ENCODE assay signal across 8 cellular contexts in genomic region chr21:40143822-40144525, GRCh38.
DNase-seq lines count a peak whose midpoint lies in the region; ATAC-seq, FAIRE-seq and TF ChIP-seq lines count a peak whose summit lies in the region.

No MANE protein-coding gene starts in this region.

- H3K9me3 Mint-ChIP-seq in activated CD8-positive, alpha-beta T cell treated with anti-CD3 and anti-CD28 coated beads, Interleukin-2, amount 10 ng/mL, durations not matched to agents 7 days and 5 days (ENCODE audit: insufficient read depth): no peaks in the 10 kb centered on the region

- H3K4me1 ChIP-seq in A673 (ENCODE audit: insufficient read depth, low read length, poor library complexity, severe bottlenecking): no peaks in the 10 kb centered on the region

- H3K4me3 ChIP-seq in A673 (ENCODE audit: low read depth, low read length, poor library complexity, severe bottlenecking) (no peak overlapping the region), fibroblast of villous mesenchyme (ENCODE audit: low read depth, low read length) (no peak overlapping the region)

- H3K9me3 ChIP-seq in A673 (ENCODE audit: low read depth, low read length, poor library complexity, severe bottlenecking): no peaks in the 10 kb centered on the region

- no peaks in the 10 kb centered on the region for H3K36me3 Mint-ChIP-seq in activated CD8-positive, alpha-beta T cell treated with anti-CD3 and anti-CD28 coated beads, Interleukin-2, amount 10 ng/mL, durations not matched to agents 7 days and 5 days (ENCODE audit: low read depth)

- TF ChIP-seq CTCF in A673 (conservative IDR thresholded peaks at IDR 0.05; ENCODE audit: low read depth, low read length): peak; percentile 74
- peak; percentile 48 for TF ChIP-seq CTCF in fibroblast of villous mesenchyme (IDR thresholded peaks at IDR 0.05; ENCODE audit: insufficient read depth, low read depth, low read length)

- no peak for ATAC-seq in activated CD8-positive, alpha-beta T cell treated with anti-CD3 and anti-CD28 coated beads, Interleukin-2, amount 10 ng/mL, durations not matched to agents 7 days and 5 days
- no peak for ATAC-seq in GM19463 (IDR thresholded peaks at IDR 0.05; ENCODE audit: unreplicated experiment)

- H3K27ac ChIP-seq in A673 (ENCODE audit: low read depth, low read length, poor library complexity, severe bottlenecking): no peak overlapping the region

- POLR2A ChIA-PET in A673 (lab: Charles Lee; ENCODE audit: low non-redundant PET): no interaction called here
- POLR2A ChIA-PET in activated CD8-positive, alpha-beta T cell treated with anti-CD3 and anti-CD28 coated beads, Interleukin-2, amount 10 ng/mL, durations not matched to agents 7 days and 5 days (lab: Charles Lee): no interaction called here

- H3K4me1 Mint-ChIP-seq in activated CD8-positive, alpha-beta T cell treated with anti-CD3 and anti-CD28 coated beads, Interleukin-2, amount 10 ng/mL, durations not matched to agents 7 days and 5 days (ENCODE audit: low read depth): no peaks in the 10 kb centered on the region

- no peak overlapping the region for H3K4me3 Mint-ChIP-seq in activated CD8-positive, alpha-beta T cell treated with anti-CD3 and anti-CD28 coated beads, Interleukin-2, amount 10 ng/mL, durations not matched to agents 7 days and 5 days

- H3K27me3 Mint-ChIP-seq in activated CD8-positive, alpha-beta T cell treated with anti-CD3 and anti-CD28 coated beads, Interleukin-2, amount 10 ng/mL, durations not matched to agents 7 days and 5 days (ENCODE audit: low read depth): no peaks in the 10 kb centered on the region

- intact Hi-C loops in A673 (cut with micrococcal nuclease; ENCODE audit: unreplicated experiment): loop anchor here (5.0 to 10.0 kb wide), 3 partner anchors 243 to 991 kb away; no protein-coding TSS in a partner anchor

- no peaks in the 10 kb centered on the region for H3K27me3 ChIP-seq in A673 (replicated peaks; ENCODE audit: insufficient read depth, low read depth, low read length, poor library complexity)

- CTCF ChIA-PET in A673 (lab: Charles Lee): interaction anchor here (0.6 to 1.0 kb wide), 2 partner anchors 243 to 911 kb away, joined by 4 to 5 read pairs; no protein-coding TSS in a partner anchor
- CTCF ChIA-PET in activated CD8-positive, alpha-beta T cell treated with anti-CD3 and anti-CD28 coated beads, Interleukin-2, amount 10 ng/mL, durations not matched to agents 7 days and 5 days (lab: Charles Lee): interaction anchor here (0.7 to 1.2 kb wide), 6 partner anchors 9 to 925 kb away, joined by 3 to 4 read pairs (median 3); partner anchors contain the start of gene PCP4

- peak; percentile 55 for DNase-seq in A673 (ENCODE audit: low spot score)
- DNase-seq in GM04503 (ENCODE audit: low read depth): peak; percentile 1
- peak; percentile 76 for DNase-seq in NCI-H2107 treated with DMSO at 0.1 percent for 48 hours (lab: John Stamatoyannopoulos, UW; ENCODE audit: unreplicated experiment)
- DNase-seq in activated CD8-positive, alpha-beta T cell treated with anti-CD3 and anti-CD28 coated beads, Interleukin-2, amount 10 ng/mL, durations not matched to agents 7 days and 5 days: peak; percentile 58
- peak; percentile 13 for DNase-seq in fibroblast of villous mesenchyme (ENCODE audit: low read depth)
- peak; percentile 61 for DNase-seq in pons (ENCODE audit: low spot score)
- no peak for DNase-seq in HTR-8/SVneo (ENCODE audit: insufficient read length, low spot score)

- no peak for FAIRE-seq in HTR-8/SVneo (lab: Jason Lieb, UNC)

- H3K36me3 ChIP-seq in A673 (ENCODE audit: insufficient read depth, low read length, poor library complexity, severe bottlenecking): no peaks in the 10 kb centered on the region

- H3K27ac Mint-ChIP-seq in activated CD8-positive, alpha-beta T cell treated with anti-CD3 and anti-CD28 coated beads, Interleukin-2, amount 10 ng/mL, durations not matched to agents 7 days and 5 days: no peak overlapping the region

- no TSS peak for BruUV-seq in A673 (replicated peaks; lab: Mats Ljungman, UMichigan)
